ENCODE assay signal across 1 cellular context in genomic region chr3:170703121-170703588, GRCh38.
TF ChIP-seq lines count a peak whose summit lies in the region.

No MANE protein-coding gene starts in this region.

TF ChIP-seq in K562, 482 proteins besides CTCF, POLR2A, EP300 and RAD21 (continued from another document and continues in another):
- TF ChIP-seq, protein P1, sequence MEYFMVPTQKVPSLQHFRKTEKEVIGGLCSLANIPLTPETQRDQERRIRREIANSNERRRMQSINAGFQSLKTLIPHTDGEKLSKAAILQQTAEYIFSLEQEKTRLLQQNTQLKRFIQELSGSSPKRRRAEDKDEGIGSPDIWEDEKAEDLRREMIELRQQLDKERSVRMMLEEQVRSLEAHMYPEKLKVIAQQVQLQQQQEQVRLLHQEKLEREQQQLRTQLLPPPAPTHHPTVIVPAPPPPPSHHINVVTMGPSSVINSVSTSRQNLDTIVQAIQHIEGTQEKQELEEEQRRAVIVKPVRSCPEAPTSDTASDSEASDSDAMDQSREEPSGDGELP (CRISPR knock-in tag; IDR thresholded peaks at IDR 0.05; ENCODE audit: borderline replicate concordance): peak; percentile 23; the same call in 1 of the 2 replicates
- TF ChIP-seq ZC3H8 (IDR thresholded peaks at IDR 0.05): no peak
- no peak for TF ChIP-seq NR1H2 (CRISPR knock-in tag; IDR thresholded peaks at IDR 0.05)
- TF ChIP-seq NFE2L1 (tag; IDR thresholded peaks at IDR 0.05; ENCODE audit: borderline replicate concordance, low read depth): no peak
- TF ChIP-seq FOXA1 (IDR thresholded peaks at IDR 0.05; ENCODE audit: borderline replicate concordance): no peak
- TF ChIP-seq, protein P2, sequence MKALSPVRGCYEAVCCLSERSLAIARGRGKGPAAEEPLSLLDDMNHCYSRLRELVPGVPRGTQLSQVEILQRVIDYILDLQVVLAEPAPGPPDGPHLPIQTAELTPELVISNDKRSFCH (CRISPR knock-in tag; IDR thresholded peaks at IDR 0.05): no peak
- TF ChIP-seq, protein P2 (tag; IDR thresholded peaks at IDR 0.05): no peak
- TF ChIP-seq ERF (CRISPR knock-in tag; IDR thresholded peaks at IDR 0.05): no peak
- TF ChIP-seq ARID1B (IDR thresholded peaks at IDR 0.05): peak; percentile 91
- no peak for TF ChIP-seq FOXK2 (conservative IDR thresholded peaks at IDR 0.05 in 1 of 2, IDR thresholded peaks at IDR 0.05 in 1 of 2; ENCODE audit: low read depth in 2 of 2)
- TF ChIP-seq, protein P3, sequence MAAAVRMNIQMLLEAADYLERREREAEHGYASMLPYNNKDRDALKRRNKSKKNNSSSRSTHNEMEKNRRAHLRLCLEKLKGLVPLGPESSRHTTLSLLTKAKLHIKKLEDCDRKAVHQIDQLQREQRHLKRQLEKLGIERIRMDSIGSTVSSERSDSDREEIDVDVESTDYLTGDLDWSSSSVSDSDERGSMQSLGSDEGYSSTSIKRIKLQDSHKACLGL (CRISPR knock-in tag; IDR thresholded peaks at IDR 0.05; ENCODE audit: borderline replicate concordance, poor library complexity, severe bottlenecking): no peak
- TF ChIP-seq POLR3A (IDR thresholded peaks at IDR 0.05; ENCODE audit: borderline replicate concordance, extremely low read depth, insufficient read depth, insufficient read length): no peak
- no peak for TF ChIP-seq PTRF (tag; IDR thresholded peaks at IDR 0.05)
- TF ChIP-seq MTF1 (CRISPR knock-in tag; IDR thresholded peaks at IDR 0.05; ENCODE audit: borderline replicate concordance): no peak
- no peak for TF ChIP-seq ZNF561 (CRISPR knock-in tag; conservative IDR thresholded peaks at IDR 0.05)
- peak in 1 of 2 experiments; percentile 52; a peak in 1 of 4 replicates for TF ChIP-seq RCOR1 (IDR thresholded peaks at IDR 0.05; ENCODE audit: borderline replicate concordance in 1 of 2, low read depth in 2 of 2, low read length in 2 of 2)
- TF ChIP-seq POLR3G (IDR thresholded peaks at IDR 0.05; ENCODE audit: extremely low read depth, insufficient read length, insufficient replicate concordance): no peak
- peak; percentile 69; the same call in 1 of the 2 replicates for TF ChIP-seq FOXM1 (IDR thresholded peaks at IDR 0.05; ENCODE audit: low read depth)
- TF ChIP-seq FOXM1 (CRISPR knock-in tag; IDR thresholded peaks at IDR 0.05; ENCODE audit: low read depth): no peak
- TF ChIP-seq, protein P4, sequence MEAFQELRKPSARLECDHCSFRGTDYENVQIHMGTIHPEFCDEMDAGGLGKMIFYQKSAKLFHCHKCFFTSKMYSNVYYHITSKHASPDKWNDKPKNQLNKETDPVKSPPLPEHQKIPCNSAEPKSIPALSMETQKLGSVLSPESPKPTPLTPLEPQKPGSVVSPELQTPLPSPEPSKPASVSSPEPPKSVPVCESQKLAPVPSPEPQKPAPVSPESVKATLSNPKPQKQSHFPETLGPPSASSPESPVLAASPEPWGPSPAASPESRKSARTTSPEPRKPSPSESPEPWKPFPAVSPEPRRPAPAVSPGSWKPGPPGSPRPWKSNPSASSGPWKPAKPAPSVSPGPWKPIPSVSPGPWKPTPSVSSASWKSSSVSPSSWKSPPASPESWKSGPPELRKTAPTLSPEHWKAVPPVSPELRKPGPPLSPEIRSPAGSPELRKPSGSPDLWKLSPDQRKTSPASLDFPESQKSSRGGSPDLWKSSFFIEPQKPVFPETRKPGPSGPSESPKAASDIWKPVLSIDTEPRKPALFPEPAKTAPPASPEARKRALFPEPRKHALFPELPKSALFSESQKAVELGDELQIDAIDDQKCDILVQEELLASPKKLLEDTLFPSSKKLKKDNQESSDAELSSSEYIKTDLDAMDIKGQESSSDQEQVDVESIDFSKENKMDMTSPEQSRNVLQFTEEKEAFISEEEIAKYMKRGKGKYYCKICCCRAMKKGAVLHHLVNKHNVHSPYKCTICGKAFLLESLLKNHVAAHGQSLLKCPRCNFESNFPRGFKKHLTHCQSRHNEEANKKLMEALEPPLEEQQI (IDR thresholded peaks at IDR 0.05): peak; percentile 62; the same call in 1 of the 2 replicates
- TF ChIP-seq RHOXF2B (CRISPR knock-in tag; conservative IDR thresholded peaks at IDR 0.05): no peak
- TF ChIP-seq, protein P5, sequence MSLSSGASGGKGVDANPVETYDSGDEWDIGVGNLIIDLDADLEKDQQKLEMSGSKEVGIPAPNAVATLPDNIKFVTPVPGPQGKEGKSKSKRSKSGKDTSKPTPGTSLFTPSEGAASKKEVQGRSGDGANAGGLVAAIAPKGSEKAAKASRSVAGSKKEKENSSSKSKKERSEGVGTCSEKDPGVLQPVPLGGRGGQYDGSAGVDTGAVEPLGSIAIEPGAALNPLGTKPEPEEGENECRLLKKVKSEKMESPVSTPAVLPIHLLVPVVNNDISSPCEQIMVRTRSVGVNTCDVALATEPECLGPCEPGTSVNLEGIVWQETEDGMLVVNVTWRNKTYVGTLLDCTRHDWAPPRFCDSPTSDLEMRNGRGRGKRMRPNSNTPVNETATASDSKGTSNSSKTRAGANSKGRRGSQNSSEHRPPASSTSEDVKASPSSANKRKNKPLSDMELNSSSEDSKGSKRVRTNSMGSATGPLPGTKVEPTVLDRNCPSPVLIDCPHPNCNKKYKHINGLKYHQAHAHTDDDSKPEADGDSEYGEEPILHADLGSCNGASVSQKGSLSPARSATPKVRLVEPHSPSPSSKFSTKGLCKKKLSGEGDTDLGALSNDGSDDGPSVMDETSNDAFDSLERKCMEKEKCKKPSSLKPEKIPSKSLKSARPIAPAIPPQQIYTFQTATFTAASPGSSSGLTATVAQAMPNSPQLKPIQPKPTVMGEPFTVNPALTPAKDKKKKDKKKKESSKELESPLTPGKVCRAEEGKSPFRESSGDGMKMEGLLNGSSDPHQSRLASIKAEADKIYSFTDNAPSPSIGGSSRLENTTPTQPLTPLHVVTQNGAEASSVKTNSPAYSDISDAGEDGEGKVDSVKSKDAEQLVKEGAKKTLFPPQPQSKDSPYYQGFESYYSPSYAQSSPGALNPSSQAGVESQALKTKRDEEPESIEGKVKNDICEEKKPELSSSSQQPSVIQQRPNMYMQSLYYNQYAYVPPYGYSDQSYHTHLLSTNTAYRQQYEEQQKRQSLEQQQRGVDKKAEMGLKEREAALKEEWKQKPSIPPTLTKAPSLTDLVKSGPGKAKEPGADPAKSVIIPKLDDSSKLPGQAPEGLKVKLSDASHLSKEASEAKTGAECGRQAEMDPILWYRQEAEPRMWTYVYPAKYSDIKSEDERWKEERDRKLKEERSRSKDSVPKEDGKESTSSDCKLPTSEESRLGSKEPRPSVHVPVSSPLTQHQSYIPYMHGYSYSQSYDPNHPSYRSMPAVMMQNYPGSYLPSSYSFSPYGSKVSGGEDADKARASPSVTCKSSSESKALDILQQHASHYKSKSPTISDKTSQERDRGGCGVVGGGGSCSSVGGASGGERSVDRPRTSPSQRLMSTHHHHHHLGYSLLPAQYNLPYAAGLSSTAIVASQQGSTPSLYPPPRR (CRISPR knock-in tag; IDR thresholded peaks at IDR 0.05; ENCODE audit: borderline replicate concordance): no peak
- TF ChIP-seq BACH1 (tag; IDR thresholded peaks at IDR 0.05): no peak
- TF ChIP-seq, protein P6, sequence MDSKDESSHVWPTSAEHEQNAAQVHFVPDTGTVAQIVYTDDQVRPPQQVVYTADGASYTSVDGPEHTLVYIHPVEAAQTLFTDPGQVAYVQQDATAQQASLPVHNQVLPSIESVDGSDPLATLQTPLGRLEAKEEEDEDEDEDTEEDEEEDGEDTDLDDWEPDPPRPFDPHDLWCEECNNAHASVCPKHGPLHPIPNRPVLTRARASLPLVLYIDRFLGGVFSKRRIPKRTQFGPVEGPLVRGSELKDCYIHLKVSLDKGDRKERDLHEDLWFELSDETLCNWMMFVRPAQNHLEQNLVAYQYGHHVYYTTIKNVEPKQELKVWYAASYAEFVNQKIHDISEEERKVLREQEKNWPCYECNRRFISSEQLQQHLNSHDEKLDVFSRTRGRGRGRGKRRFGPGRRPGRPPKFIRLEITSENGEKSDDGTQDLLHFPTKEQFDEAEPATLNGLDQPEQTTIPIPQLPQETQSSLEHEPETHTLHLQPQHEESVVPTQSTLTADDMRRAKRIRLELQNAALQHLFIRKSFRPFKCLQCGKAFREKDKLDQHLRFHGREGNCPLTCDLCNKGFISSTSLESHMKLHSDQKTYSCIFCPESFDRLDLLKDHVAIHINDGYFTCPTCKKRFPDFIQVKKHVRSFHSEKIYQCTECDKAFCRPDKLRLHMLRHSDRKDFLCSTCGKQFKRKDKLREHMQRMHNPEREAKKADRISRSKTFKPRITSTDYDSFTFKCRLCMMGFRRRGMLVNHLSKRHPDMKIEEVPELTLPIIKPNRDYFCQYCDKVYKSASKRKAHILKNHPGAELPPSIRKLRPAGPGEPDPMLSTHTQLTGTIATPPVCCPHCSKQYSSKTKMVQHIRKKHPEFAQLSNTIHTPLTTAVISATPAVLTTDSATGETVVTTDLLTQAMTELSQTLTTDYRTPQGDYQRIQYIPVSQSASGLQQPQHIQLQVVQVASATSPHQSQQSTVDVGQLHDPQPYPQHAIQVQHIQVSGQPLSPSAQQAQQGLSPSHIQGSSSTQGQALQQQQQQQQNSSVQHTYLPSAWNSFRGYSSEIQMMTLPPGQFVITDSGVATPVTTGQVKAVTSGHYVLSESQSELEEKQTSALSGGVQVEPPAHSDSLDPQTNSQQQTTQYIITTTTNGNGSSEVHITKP (IDR thresholded peaks at IDR 0.05; ENCODE audit: partially characterized antibody): peak; percentile 91
- TF ChIP-seq CXXC5 (CRISPR knock-in tag; IDR thresholded peaks at IDR 0.05): peak; percentile 65; the same call in 1 of the 2 replicates
- no peak for TF ChIP-seq ZNF197 (CRISPR knock-in tag; IDR thresholded peaks at IDR 0.05; ENCODE audit: low read depth)
- peak; percentile 90 for TF ChIP-seq TEAD4 (IDR thresholded peaks at IDR 0.05; ENCODE audit: low read length)
- no peak for TF ChIP-seq TEAD4 (CRISPR knock-in tag; IDR thresholded peaks at IDR 0.05; ENCODE audit: borderline replicate concordance)
- TF ChIP-seq, protein P7, sequence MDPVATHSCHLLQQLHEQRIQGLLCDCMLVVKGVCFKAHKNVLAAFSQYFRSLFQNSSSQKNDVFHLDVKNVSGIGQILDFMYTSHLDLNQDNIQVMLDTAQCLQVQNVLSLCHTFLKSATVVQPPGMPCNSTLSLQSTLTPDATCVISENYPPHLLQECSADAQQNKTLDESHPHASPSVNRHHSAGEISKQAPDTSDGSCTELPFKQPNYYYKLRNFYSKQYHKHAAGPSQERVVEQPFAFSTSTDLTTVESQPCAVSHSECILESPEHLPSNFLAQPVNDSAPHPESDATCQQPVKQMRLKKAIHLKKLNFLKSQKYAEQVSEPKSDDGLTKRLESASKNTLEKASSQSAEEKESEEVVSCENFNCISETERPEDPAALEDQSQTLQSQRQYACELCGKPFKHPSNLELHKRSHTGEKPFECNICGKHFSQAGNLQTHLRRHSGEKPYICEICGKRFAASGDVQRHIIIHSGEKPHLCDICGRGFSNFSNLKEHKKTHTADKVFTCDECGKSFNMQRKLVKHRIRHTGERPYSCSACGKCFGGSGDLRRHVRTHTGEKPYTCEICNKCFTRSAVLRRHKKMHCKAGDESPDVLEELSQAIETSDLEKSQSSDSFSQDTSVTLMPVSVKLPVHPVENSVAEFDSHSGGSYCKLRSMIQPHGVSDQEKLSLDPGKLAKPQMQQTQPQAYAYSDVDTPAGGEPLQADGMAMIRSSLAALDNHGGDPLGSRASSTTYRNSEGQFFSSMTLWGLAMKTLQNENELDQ (CRISPR knock-in tag; IDR thresholded peaks at IDR 0.05; ENCODE audit: borderline replicate concordance): no peak
- TF ChIP-seq KDM1A (IDR thresholded peaks at IDR 0.05): peak; percentile 60 to 62; a peak in 2 of 4 replicates
- TF ChIP-seq NR4A1 (CRISPR knock-in tag; IDR thresholded peaks at IDR 0.05): no peak
- no peak for TF ChIP-seq NR4A1 (tag; IDR thresholded peaks at IDR 0.05)
- TF ChIP-seq, protein P8, sequence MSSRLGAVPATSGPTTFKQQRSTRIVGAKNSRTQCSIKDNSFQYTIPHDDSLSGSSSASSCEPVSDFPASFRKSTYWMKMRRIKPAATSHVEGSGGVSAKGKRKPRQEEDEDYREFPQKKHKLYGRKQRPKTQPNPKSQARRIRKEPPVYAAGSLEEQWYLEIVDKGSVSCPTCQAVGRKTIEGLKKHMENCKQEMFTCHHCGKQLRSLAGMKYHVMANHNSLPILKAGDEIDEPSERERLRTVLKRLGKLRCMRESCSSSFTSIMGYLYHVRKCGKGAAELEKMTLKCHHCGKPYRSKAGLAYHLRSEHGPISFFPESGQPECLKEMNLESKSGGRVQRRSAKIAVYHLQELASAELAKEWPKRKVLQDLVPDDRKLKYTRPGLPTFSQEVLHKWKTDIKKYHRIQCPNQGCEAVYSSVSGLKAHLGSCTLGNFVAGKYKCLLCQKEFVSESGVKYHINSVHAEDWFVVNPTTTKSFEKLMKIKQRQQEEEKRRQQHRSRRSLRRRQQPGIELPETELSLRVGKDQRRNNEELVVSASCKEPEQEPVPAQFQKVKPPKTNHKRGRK (tag; IDR thresholded peaks at IDR 0.05): no peak
- TF ChIP-seq ETV6 (IDR thresholded peaks at IDR 0.05; ENCODE audit: borderline replicate concordance in 1 of 2, low read depth in 2 of 2, low read length in 1 of 2): no peak
- no peak for TF ChIP-seq ETV6 (CRISPR knock-in tag; IDR thresholded peaks at IDR 0.05; ENCODE audit: borderline replicate concordance)
- no peak for TF ChIP-seq ZNF57 (CRISPR knock-in tag; IDR thresholded peaks at IDR 0.05)
- TF ChIP-seq SMARCE1 (IDR thresholded peaks at IDR 0.05): peak; percentile 91
- TF ChIP-seq, protein P9, sequence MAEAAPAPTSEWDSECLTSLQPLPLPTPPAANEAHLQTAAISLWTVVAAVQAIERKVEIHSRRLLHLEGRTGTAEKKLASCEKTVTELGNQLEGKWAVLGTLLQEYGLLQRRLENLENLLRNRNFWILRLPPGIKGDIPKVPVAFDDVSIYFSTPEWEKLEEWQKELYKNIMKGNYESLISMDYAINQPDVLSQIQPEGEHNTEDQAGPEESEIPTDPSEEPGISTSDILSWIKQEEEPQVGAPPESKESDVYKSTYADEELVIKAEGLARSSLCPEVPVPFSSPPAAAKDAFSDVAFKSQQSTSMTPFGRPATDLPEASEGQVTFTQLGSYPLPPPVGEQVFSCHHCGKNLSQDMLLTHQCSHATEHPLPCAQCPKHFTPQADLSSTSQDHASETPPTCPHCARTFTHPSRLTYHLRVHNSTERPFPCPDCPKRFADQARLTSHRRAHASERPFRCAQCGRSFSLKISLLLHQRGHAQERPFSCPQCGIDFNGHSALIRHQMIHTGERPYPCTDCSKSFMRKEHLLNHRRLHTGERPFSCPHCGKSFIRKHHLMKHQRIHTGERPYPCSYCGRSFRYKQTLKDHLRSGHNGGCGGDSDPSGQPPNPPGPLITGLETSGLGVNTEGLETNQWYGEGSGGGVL (CRISPR knock-in tag; IDR thresholded peaks at IDR 0.05): no peak
- TF ChIP-seq EHMT2 (IDR thresholded peaks at IDR 0.05): peak; percentile 89
- TF ChIP-seq HOXB6 (CRISPR knock-in tag; IDR thresholded peaks at IDR 0.05; ENCODE audit: borderline replicate concordance): no peak
- TF ChIP-seq PKNOX1 (IDR thresholded peaks at IDR 0.05): peak; percentile 22; the same call in 1 of the 2 replicates
